In genomic region chr3:52198643-52199608, GRCh38 we compare ENCODE assay signal across 6 cellular contexts. TPM values are rescaled to one million over a fixed set of nuclear protein-coding genes. Genes with fewer than 3 reads are reported as not detected.
A peak's percentile ranks its signal among the peaks of the same experiment; 100 is the strongest.
DNase-seq lines count a peak whose midpoint lies in the region; ATAC-seq and TF ChIP-seq lines count a peak whose summit lies in the region.

No MANE protein-coding gene starts in this region.

- no peaks in the 10 kb centered on the region for H3K9me3 Mint-ChIP-seq in endothelial cell (ENCODE audit: unreplicated experiment)

- peaks cover 9% of the 10 kb centered on the region for H3K27me3 ChIP-seq in NT2/D1 (ENCODE audit: insufficient read depth, insufficient read length)

- H3K9ac ChIP-seq in NT2/D1 (ENCODE audit: insufficient read length, low read depth): peak overlapping the region; percentile 86

- peak overlapping the region; percentile 99 for H3K4me3 Mint-ChIP-seq in endothelial cell (ENCODE audit: unreplicated experiment)

- no peaks in the 10 kb centered on the region for H3K9me3 ChIP-seq in NT2/D1 (ENCODE audit: insufficient read depth, low read length)

- H3K36me3 ChIP-seq in NT2/D1 (ENCODE audit: insufficient read depth, insufficient read length, low read length): peaks cover 48% of the 10 kb centered on the region

- peak overlapping the region; percentile 78 for H3K27ac Mint-ChIP-seq in endothelial cell (ENCODE audit: unreplicated experiment)

- H3K27ac ChIP-seq in skin epidermis: peak overlapping the region; percentile 67 to 97 (median 91)

- no peak for TF ChIP-seq CTCF in endothelial cell (IDR thresholded peaks at IDR 0.05; ENCODE audit: unreplicated experiment)

- DNase-seq in NT2/D1 (ENCODE audit: low read depth, low spot score) (no peak), endothelial cell (ENCODE audit: low spot score) (no peak)

- peak overlapping the region; percentile 90 for H3K4me3 ChIP-seq in NT2/D1 (ENCODE audit: insufficient read length, low read depth)
- H3K4me3 ChIP-seq in skin epidermis: peak overlapping the region; percentile 57 to 94 (median 71)

- H3K4me1 Mint-ChIP-seq in endothelial cell (ENCODE audit: unreplicated experiment): peaks cover 21% of the 10 kb centered on the region

- peaks cover 3% of the 10 kb centered on the region for H3K27me3 Mint-ChIP-seq in endothelial cell (ENCODE audit: unreplicated experiment)

- ATAC-seq in GM19455 (IDR thresholded peaks at IDR 0.05; ENCODE audit: unreplicated experiment) (no peak), GM19452 (IDR thresholded peaks at IDR 0.05; ENCODE audit: unreplicated experiment) (no peak), GM21825 (IDR thresholded peaks at IDR 0.05; ENCODE audit: unreplicated experiment) (no peak)

- H3K36me3 Mint-ChIP-seq in endothelial cell (ENCODE audit: low read depth, unreplicated experiment): peaks cover 28% of the 10 kb centered on the region

- H3K4me1 ChIP-seq in NT2/D1 (ENCODE audit: insufficient read depth, insufficient read length): peaks cover 3% of the 10 kb centered on the region

RNA-seq across cellular contexts. Expression of gene ALAS1, which starts 1.0 kb away (rescaled TPM):
- 59.1 TPM for total RNA-seq in endothelial cell (ENCODE audit: unreplicated experiment)

RNA-seq across cellular contexts. Expression of gene TLR9, which starts 26.5 kb away (rescaled TPM):
- not detected for total RNA-seq in endothelial cell (ENCODE audit: unreplicated experiment)

RNA-seq across cellular contexts. Expression of gene TWF2, which starts 40.0 kb away (rescaled TPM):
- total RNA-seq in endothelial cell (ENCODE audit: unreplicated experiment): 85.3 TPM

RNA-seq across cellular contexts. Expression of gene POC1A, which starts 44.7 kb away (rescaled TPM):
- 7.5 TPM for total RNA-seq in endothelial cell (ENCODE audit: unreplicated experiment)

RNA-seq across cellular contexts. Expression of gene PPM1M, which starts 46.6 kb away (rescaled TPM):
- 15.0 TPM for total RNA-seq in endothelial cell (ENCODE audit: unreplicated experiment)
